In genomic region chr10:73494213-73494612, GRCh38 we compare ENCODE assay signal across 10 cellular contexts. TPM values are rescaled to one million over a fixed set of nuclear protein-coding genes. Genes with fewer than 3 reads are reported as not detected.
DNase-seq lines count a peak whose midpoint lies in the region; ATAC-seq and TF ChIP-seq lines count a peak whose summit lies in the region.
"Had no signal": no experiment of that assay in that cellular context is flagged by ENCODE, and none has a peak within 500 bp of the region (broad histone marks: within the 10 kb centered on the region; RNA-seq: fewer than 3 reads in every experiment).

No MANE protein-coding gene starts in this region.

- H3K4me1 Mint-ChIP-seq in natural killer cell: peaks cover 52 to 60% of the 10 kb centered on the region in 2 donors

- H3K9ac ChIP-seq in HUES6 (ENCODE audit: low read length): no peak overlapping the region

- peak overlapping the region; percentile 19; the same call in 1 of the 2 replicates for H3K4me3 ChIP-seq in AG09309 (ENCODE audit: control insufficient read depth, low read depth, low read length)
- H3K4me3 ChIP-seq in HUES6 (ENCODE audit: low read depth, low read length): peak overlapping the region; percentile 98; the same call in 1 of the 2 replicates
- peak overlapping the region; percentile 70 to 93 (median 83) for H3K4me3 ChIP-seq in breast epithelium

- H3K36me3 Mint-ChIP-seq in natural killer cell: no peaks in the 10 kb centered on the region

- peaks cover 11% of the 10 kb centered on the region for H3K4me1 ChIP-seq in HUES6 (ENCODE audit: control insufficient read depth, insufficient read depth, low read length)
- H3K4me1 ChIP-seq in breast epithelium: peaks cover 0 to 3% of the 10 kb centered on the region in 2 donors

- TF ChIP-seq POLR2A in breast epithelium (IDR thresholded peaks at IDR 0.05): no peak

- no peaks in the 10 kb centered on the region for H3K9me3 Mint-ChIP-seq in natural killer cell

- H3K27me3 Mint-ChIP-seq in natural killer cell (ENCODE audit: low read depth in 2 of 2): no peaks in the 10 kb centered on the region

- intact Hi-C loops in breast epithelium (cut with DNase I; ENCODE audit: low total_unique reads) (no loop called here), natural killer cell (cut with micrococcal nuclease) (loop anchor here (2.0 to 10.0 kb wide), 2 partner anchors 79 to 381 kb away; partner anchors contain the start of genes ANXA7 and CAMK2G)

- H3K9me3 ChIP-seq in HUES6 (ENCODE audit: control insufficient read depth, insufficient read depth, low read depth, low read length) (no peaks in the 10 kb centered on the region), breast epithelium (no peaks in the 10 kb centered on the region)

- no peak overlapping the region for H3K27ac ChIP-seq in HUES6 (ENCODE audit: low read depth, low read length)
- peak overlapping the region in 1 of 2 donors; percentile 98 for H3K27ac ChIP-seq in breast epithelium

- H3K27me3 ChIP-seq in HUES6 (ENCODE audit: control insufficient read depth, insufficient read depth, low read length): no peaks in the 10 kb centered on the region
- H3K27me3 ChIP-seq in breast epithelium: no peaks in the 10 kb centered on the region

- ATAC-seq in natural killer cell (no peak), HG02678 (IDR thresholded peaks at IDR 0.05; ENCODE audit: unreplicated experiment) (no peak)

- H3K36me3 ChIP-seq in HUES6 (ENCODE audit: control insufficient read depth, insufficient read depth, low read length): peaks cover 20% of the 10 kb centered on the region
- H3K36me3 ChIP-seq in breast epithelium: no peaks in the 10 kb centered on the region

- no peak for DNase-seq in AG09309 (ENCODE audit: low read depth)
- DNase-seq in breast epithelium (ENCODE audit: low spot score in 2 of 2): no peak
- no peak for DNase-seq in natural killer cell
- DNase-seq in kidney glomerular epithelial cell (lab: John Stamatoyannopoulos, UW): no peak
- DNase-seq in stimulated activated naive CD4-positive, alpha-beta T cell (lab: John Stamatoyannopoulos, UW): no peak
- DNase-seq in T-helper 9 cell: no peak
- DNase-seq: activated CD8-positive, alpha-beta memory T cell treated with anti-CD3 and anti-CD28 coated beads for 24 hours; NCI-H2029 treated with DMSO at 0.1 percent for 48 hours had no signal

- peak overlapping the region; percentile 84 for H3K4me3 Mint-ChIP-seq in natural killer cell

- TF ChIP-seq CTCF in AG09309 (IDR thresholded peaks at IDR 0.05; ENCODE audit: control insufficient read depth, insufficient read depth, low read depth, low read length, missing control alignments): no peak
- TF ChIP-seq CTCF in breast epithelium (IDR thresholded peaks at IDR 0.05): no peak
- no peak for TF ChIP-seq CTCF in natural killer cell (IDR thresholded peaks at IDR 0.05)

- H3K27ac Mint-ChIP-seq in natural killer cell: peak overlapping the region; percentile 68 to 87

RNA-seq across cellular contexts. Expression of gene PPP3CB, which starts 1.6 kb away (rescaled TPM):
- 10 to 100 TPM; 42.0 to 79.0 (median 49.5) TPM for total RNA-seq in breast epithelium
- total RNA-seq in natural killer cell: 10 to 100 TPM; 38.7 to 49.9 (median 41.2) TPM

Comparison
In these comparisons a context has a peak if more than half of its experiments do, and no peak if none do; other contexts are left out.
1. H3K4me3 ChIP-seq: peak in every context shown above with its lines; median percentile 98 in HUES6; 83 in breast epithelium; 19 in AG09309.